ENCODE assay signal across 9 cellular contexts in genomic region chr9:109780453-109781033, GRCh38. TPM values are rescaled to one million over a fixed set of nuclear protein-coding genes. Genes with fewer than 3 reads are reported as not detected.
DNase-seq lines count a peak whose midpoint lies in the region; ATAC-seq and TF ChIP-seq lines count a peak whose summit lies in the region.
"Had no signal": no experiment of that assay in that cellular context is flagged by ENCODE, and none has a peak within 500 bp of the region (broad histone marks: within the 10 kb centered on the region; RNA-seq: fewer than 3 reads in every experiment).

No MANE protein-coding gene starts in this region.

- H3K9me3 ChIP-seq in mucosa of rectum (ENCODE audit: control insufficient read depth in 2 of 2, low read length in 2 of 2): no peaks in the 10 kb centered on the region

- H3K4me3 ChIP-seq in mucosa of rectum (ENCODE audit: low read length in 2 of 2): peak overlapping the region; percentile 58 to 68

- no peaks in the 10 kb centered on the region for H3K4me1 ChIP-seq in mucosa of rectum (ENCODE audit: control insufficient read depth in 2 of 2, insufficient read depth in 2 of 2, low read length in 2 of 2)

- H3K4me3 Mint-ChIP-seq in endothelial cell (ENCODE audit: unreplicated experiment): peak overlapping the region; percentile 76
- H3K4me3 Mint-ChIP-seq: memory B cell had no signal

- H3K9ac ChIP-seq in mucosa of rectum (ENCODE audit: low read depth in 1 of 2, low read length in 2 of 2): peak overlapping the region; percentile 6 to 47

- H3K27ac ChIP-seq in mucosa of rectum (ENCODE audit: low read depth in 2 of 2, low read length in 2 of 2): no peak overlapping the region

- H3K9me3 Mint-ChIP-seq in endothelial cell (ENCODE audit: unreplicated experiment): no peaks in the 10 kb centered on the region
- H3K9me3 Mint-ChIP-seq: memory B cell had no signal

- DNase-seq in Right ventricle myocardium inferior (ENCODE audit: missing footprints) (no peak), cardiac septum (ENCODE audit: low spot score) (no peak), endothelial cell (ENCODE audit: low spot score) (no peak), NCI-H2196 treated with DMSO at 0.1 percent for 48 hours (lab: John Stamatoyannopoulos, UW; ENCODE audit: unreplicated experiment) (no peak), NCI-H526 (lab: John Stamatoyannopoulos, UW) (no peak), left colon (no peak)

- H3K36me3 ChIP-seq in mucosa of rectum (ENCODE audit: control insufficient read depth in 2 of 2, insufficient read depth in 2 of 2, low read length in 2 of 2): no peaks in the 10 kb centered on the region

- ATAC-seq in Right ventricle myocardium inferior (peak; percentile 38), GM18870 (IDR thresholded peaks at IDR 0.05; ENCODE audit: unreplicated experiment) (no peak), left colon (no peak)

- H3K27me3 ChIP-seq in mucosa of rectum (ENCODE audit: control insufficient read depth in 2 of 2, insufficient read depth in 2 of 2, low read length in 2 of 2): peaks cover 0 to 6% of the 10 kb centered on the region in 2 donors

- H3K4me1 Mint-ChIP-seq in endothelial cell (ENCODE audit: unreplicated experiment): no peaks in the 10 kb centered on the region
- H3K4me1 Mint-ChIP-seq: memory B cell had no signal

- intact Hi-C loops in Right ventricle myocardium inferior (cut with DNase I): loop anchor here (2.0 kb wide), 1 partner anchor 36 kb away; no protein-coding TSS in a partner anchor
- intact Hi-C loops in cardiac septum (cut with DNase I): loop anchor here (2.0 kb wide), 2 partner anchors 36 to 106 kb away; no protein-coding TSS in a partner anchor
- intact Hi-C loops in left colon (cut with DNase I, micrococcal nuclease): no loop called here

- H3K27ac Mint-ChIP-seq in endothelial cell (ENCODE audit: unreplicated experiment): no peak overlapping the region
- H3K27ac Mint-ChIP-seq: memory B cell had no signal

- H3K36me3 Mint-ChIP-seq in endothelial cell (ENCODE audit: low read depth, unreplicated experiment): no peaks in the 10 kb centered on the region
- H3K36me3 Mint-ChIP-seq: memory B cell had no signal

- peaks cover 3% of the 10 kb centered on the region for H3K27me3 Mint-ChIP-seq in endothelial cell (ENCODE audit: unreplicated experiment)

- TF ChIP-seq CTCF in endothelial cell (IDR thresholded peaks at IDR 0.05; ENCODE audit: unreplicated experiment): no peak

RNA-seq across cellular contexts. Expression of gene PALM2AKAP2, which starts 0.5 kb away (rescaled TPM):
- total RNA-seq in Right ventricle myocardium inferior: 90.1 TPM
- 165 TPM for total RNA-seq in cardiac septum
- 1.2 TPM for total RNA-seq in endothelial cell (ENCODE audit: unreplicated experiment)
- total RNA-seq in left colon: 1 to 10 TPM in 1 of 2 donors, under 1 TPM in 1; 0.98 to 2.7 TPM

Comparison
In these comparisons a context has a peak if more than half of its experiments do, and no peak if none do; other contexts are left out.
1. RNA of gene PALM2AKAP2, which starts 0.5 kb away (total RNA-seq): 165 TPM in cardiac septum (single experiment) and 90.1 TPM in Right ventricle myocardium inferior (single experiment); 0.98 to 2.7 TPM in left colon and 1.2 TPM in endothelial cell (single experiment); every median in the first group is over 10 times any median in the second.
2. intact Hi-C loops: an anchor here in Right ventricle myocardium inferior (2.0 kb wide) and cardiac septum (2.0 kb wide); none called in left colon.